ENCODE assay signal across 8 cellular contexts in genomic region chr17:17784599-17785264, GRCh38. TPM values are rescaled to one million over a fixed set of nuclear protein-coding genes. Genes with fewer than 3 reads are reported as not detected.
DNase-seq lines count a peak whose midpoint lies in the region; ATAC-seq and TF ChIP-seq lines count a peak whose summit lies in the region.

No MANE protein-coding gene starts in this region.

- H3K27me3 Mint-ChIP-seq in endodermal cell (ENCODE audit: insufficient read depth): peaks cover 3% of the 10 kb centered on the region

- peaks cover 14% of the 10 kb centered on the region; the same call in 1 of the 2 replicates for H3K27me3 ChIP-seq in OCI-LY1 (ENCODE audit: insufficient read depth, low read length)
- H3K27me3 ChIP-seq in endodermal cell (ENCODE audit: control insufficient read depth, insufficient read depth, low read length, poor library complexity, severe bottlenecking): no peaks in the 10 kb centered on the region
- H3K27me3 ChIP-seq in rectal smooth muscle tissue (ENCODE audit: control insufficient read depth, insufficient read depth, low read length): no peaks in the 10 kb centered on the region

- DNase-seq in NCI-H1694 treated with DMSO at 0.1 percent for 48 hours (lab: John Stamatoyannopoulos, UW) (peak; percentile 22), NCI-H1694 (lab: John Stamatoyannopoulos, UW) (no peak), endodermal cell (peak; percentile 82), NK-92 (lab: John Stamatoyannopoulos, UW; ENCODE audit: unreplicated experiment) (no peak)

- 63 to 77% methylated on average over 6 to 9 of the region's 9 CpGs for WGBS in endodermal cell (ENCODE audit: insufficient coverage in 1 of 2, insufficient read length in 1 of 2), 2 experiments

- TF ChIP-seq CTCF in OCI-LY1 (IDR thresholded peaks at IDR 0.05; ENCODE audit: low read length) (peak; percentile 28; the same call in 1 of the 2 replicates), endodermal cell (conservative IDR thresholded peaks at IDR 0.05) (peak; percentile 58)

- no peak overlapping the region for H3K9ac ChIP-seq in OCI-LY1 (ENCODE audit: low read length)
- no peak overlapping the region for H3K9ac ChIP-seq in endodermal cell (ENCODE audit: extremely low read depth, low read length, poor library complexity, severe bottlenecking)
- H3K9ac ChIP-seq in rectal smooth muscle tissue (ENCODE audit: low read length): no peak overlapping the region

- H3K36me3 ChIP-seq in OCI-LY1 (ENCODE audit: insufficient read depth, low read length) (no peaks in the 10 kb centered on the region), endodermal cell (ENCODE audit: control insufficient read depth, insufficient read depth, low read length) (no peaks in the 10 kb centered on the region), rectal smooth muscle tissue (ENCODE audit: control insufficient read depth, insufficient read depth, low read length) (no peaks in the 10 kb centered on the region)

- H3K9me3 ChIP-seq in OCI-LY1 (ENCODE audit: low read length) (no peaks in the 10 kb centered on the region), endodermal cell (ENCODE audit: control insufficient read depth, low read length) (no peaks in the 10 kb centered on the region)

- H3K4me3 ChIP-seq in OCI-LY1 (ENCODE audit: low read depth, low read length, poor library complexity, severe bottlenecking) (no peak overlapping the region), endodermal cell (ENCODE audit: low read length) (no peak overlapping the region), rectal smooth muscle tissue (ENCODE audit: low read length) (peak overlapping the region; percentile 64)

- no peak overlapping the region for H2AFZ ChIP-seq in OCI-LY1 (ENCODE audit: low read length)

- no peak for ATAC-seq in GM21576 (IDR thresholded peaks at IDR 0.05; ENCODE audit: unreplicated experiment)
- ATAC-seq in HG02852 (IDR thresholded peaks at IDR 0.05; ENCODE audit: unreplicated experiment): no peak

- H3K4me2 ChIP-seq in OCI-LY1 (ENCODE audit: low read length): peak overlapping the region; percentile 61; the same call in 1 of the 2 replicates

- no peaks in the 10 kb centered on the region for H3K79me2 ChIP-seq in OCI-LY1 (ENCODE audit: insufficient read depth, low read length)

- no peaks in the 10 kb centered on the region for H3K36me3 Mint-ChIP-seq in endodermal cell (ENCODE audit: low read depth)

- H3K27ac Mint-ChIP-seq in endodermal cell: no peak overlapping the region

- no peaks in the 10 kb centered on the region for H3K9me2 ChIP-seq in OCI-LY1 (ENCODE audit: low read depth, low read length)

- peaks cover 54% of the 10 kb centered on the region for H3K4me1 Mint-ChIP-seq in endodermal cell

- H3K4me3 Mint-ChIP-seq in endodermal cell: peak overlapping the region; percentile 60

- H3K9me3 Mint-ChIP-seq in endodermal cell: no peaks in the 10 kb centered on the region

- H3F3A ChIP-seq in OCI-LY1 (ENCODE audit: insufficient read depth, low read length): no peaks in the 10 kb centered on the region

- H3K27ac ChIP-seq in OCI-LY1 (ENCODE audit: low read depth, low read length, poor library complexity, severe bottlenecking) (no peak overlapping the region), endodermal cell (ENCODE audit: low read depth, low read length) (peak overlapping the region; percentile 90), rectal smooth muscle tissue (ENCODE audit: low read depth, low read length) (no peak overlapping the region)

- no peaks in the 10 kb centered on the region for H4K20me1 ChIP-seq in OCI-LY1 (ENCODE audit: insufficient read depth, low read length)

- H3K4me1 ChIP-seq in OCI-LY1 (ENCODE audit: insufficient read depth, low read length, severe bottlenecking) (peaks cover 30% of the 10 kb centered on the region), endodermal cell (ENCODE audit: control insufficient read depth, insufficient read depth, low read length) (peaks cover 38% of the 10 kb centered on the region), rectal smooth muscle tissue (ENCODE audit: control insufficient read depth, insufficient read depth, low read length) (peaks cover 26% of the 10 kb centered on the region)

RNA-seq across cellular contexts. Expression of gene SREBF1, which starts 52.1 kb away (rescaled TPM):
- 10 to 100 TPM; 39.0 to 58.2 TPM for total RNA-seq in endodermal cell
- 69.1 TPM for polyA plus RNA-seq in endodermal cell (2013, experiment 1 of 2)
- polyA plus RNA-seq in endodermal cell (2013, experiment 2 of 2): 66.7 TPM

Comparison
In these comparisons a context has a peak if more than half of its experiments do, and no peak if none do; other contexts are left out.
1. DNase-seq: peak in NCI-H1694 treated with DMSO at 0.1 percent for 48 hours (single experiment) and endodermal cell (single experiment); none in NCI-H1694 (single experiment) and NK-92 (single experiment).